Comparison of ENCODE assay signal across 1 cellular context in the genomic region with DNA sequence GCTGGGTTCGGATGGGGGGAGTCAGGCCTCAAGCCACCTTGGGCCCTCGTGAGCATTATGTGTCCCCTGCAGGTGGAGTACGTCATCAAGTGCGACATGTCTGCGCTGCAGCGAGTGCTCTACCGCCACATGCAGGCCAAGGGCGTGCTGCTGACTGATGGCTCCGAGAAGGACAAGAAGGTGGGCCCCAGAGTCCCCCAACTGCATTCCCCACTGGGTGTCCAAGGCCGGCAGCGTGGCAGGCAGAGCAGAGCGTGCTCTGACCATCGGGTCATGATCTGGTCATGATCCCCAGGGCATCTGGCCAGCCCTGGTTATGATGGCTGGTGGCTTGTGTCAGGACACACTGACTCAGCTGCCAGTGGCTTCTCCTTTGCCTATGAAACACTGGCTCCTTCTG.
TF ChIP-seq lines count a peak whose summit lies in the region.

No MANE protein-coding gene starts in this region.

TF ChIP-seq in SK-N-SH treated with all-trans-retinoic acid at 6 μM for 48 hours, 23 proteins besides CTCF, POLR2A, EP300 and RAD21 (continued from another document):
- TF ChIP-seq SNAI2 (CRISPR knock-in tag; IDR thresholded peaks at IDR 0.05), result no peak
- no peak for TF ChIP-seq PPARA (CRISPR knock-in tag; IDR thresholded peaks at IDR 0.05; ENCODE audit: borderline replicate concordance)
- no peak for TF ChIP-seq ZFP30 (CRISPR knock-in tag; IDR thresholded peaks at IDR 0.05)
- TF ChIP-seq TOX (CRISPR knock-in tag; IDR thresholded peaks at IDR 0.05; ENCODE audit: borderline replicate concordance), result no peak
